9 cellular contexts compared by ENCODE assay signal in genomic region chr6:150641398-150642139, GRCh38. TPM values are rescaled to one million over a fixed set of nuclear protein-coding genes. Genes with fewer than 3 reads are reported as not detected.
DNase-seq lines count a peak whose midpoint lies in the region; ATAC-seq and TF ChIP-seq lines count a peak whose summit lies in the region.
"Had no signal": no experiment of that assay in that cellular context is flagged by ENCODE, and none has a peak within 500 bp of the region (broad histone marks: within the 10 kb centered on the region; RNA-seq: fewer than 3 reads in every experiment).

No MANE protein-coding gene starts in this region.

- H3K79me2 ChIP-seq in smooth muscle cell (ENCODE audit: low read depth), result no peaks in the 10 kb centered on the region

- no peak overlapping the region for H3K9ac ChIP-seq in smooth muscle cell (ENCODE audit: low read depth)

- H3K27me3 Mint-ChIP-seq in activated CD4-positive, alpha-beta T cell treated with anti-CD3 and anti-CD28 coated beads for 36 hours, result no peaks in the 10 kb centered on the region

- H2AFZ ChIP-seq in smooth muscle cell (ENCODE audit: low read depth), result no peak overlapping the region

- no peak for ATAC-seq in activated CD4-positive, alpha-beta T cell treated with anti-CD3 and anti-CD28 coated beads for 36 hours
- no peak for ATAC-seq in GM18873 (IDR thresholded peaks at IDR 0.05; ENCODE audit: low FRiP score, unreplicated experiment)
- ATAC-seq: A549 had no signal

- peak overlapping the region; percentile 30 for H3K27ac Mint-ChIP-seq in activated CD4-positive, alpha-beta T cell treated with anti-CD3 and anti-CD28 coated beads for 36 hours

- POLR2A ChIA-PET in activated CD4-positive, alpha-beta T cell treated with anti-CD3 and anti-CD28 coated beads for 36 hours (lab: Charles Lee), result no interaction called here

- H3K36me3 ChIP-seq in smooth muscle cell (ENCODE audit: low read depth), result no peaks in the 10 kb centered on the region
- H3K36me3 ChIP-seq in WERI-Rb-1, result no peaks in the 10 kb centered on the region

- no peaks in the 10 kb centered on the region for H3K9me3 Mint-ChIP-seq in activated CD4-positive, alpha-beta T cell treated with anti-CD3 and anti-CD28 coated beads for 36 hours (ENCODE audit: low read depth)

- CTCF ChIA-PET in activated CD4-positive, alpha-beta T cell treated with anti-CD3 and anti-CD28 coated beads for 36 hours (lab: Charles Lee), result no interaction called here

- WGBS in smooth muscle cell (ENCODE audit: low lambda C conversion rate), result 65% methylated on average over 6 of the region's 6 CpGs

- no peak for DNase-seq in activated CD4-positive, alpha-beta T cell treated with anti-CD3 and anti-CD28 coated beads for 36 hours
- no peak for DNase-seq in activated CD4-positive, alpha-beta T cell treated with anti-CD3 and anti-CD28 coated beads, Interleukin-2, amount 50 U/mL, for 48 hours
- DNase-seq in HT1080 (ENCODE audit: low read depth), result peak; percentile 8
- peak; percentile 75 for DNase-seq in epidermal melanocyte (ENCODE audit: insufficient read length, low spot score)
- DNase-seq in smooth muscle cell (lab: John Stamatoyannopoulos, UW; ENCODE audit: unreplicated experiment), result no peak
- DNase-seq in WERI-Rb-1, result no peak
- DNase-seq in NCI-H1436 treated with DMSO at 0.1 percent for 48 hours (lab: John Stamatoyannopoulos, UW), result no peak

- H4K20me1 ChIP-seq in smooth muscle cell (ENCODE audit: low read depth), result no peaks in the 10 kb centered on the region

- H3K27ac ChIP-seq in smooth muscle cell (ENCODE audit: low read depth), result no peak overlapping the region
- no peak overlapping the region for H3K27ac ChIP-seq in WERI-Rb-1
- H3K27ac ChIP-seq: A549 had no signal

- H3K27me3 ChIP-seq in smooth muscle cell (ENCODE audit: low read depth) (peaks cover 4% of the 10 kb centered on the region), WERI-Rb-1 (ENCODE audit: insufficient read depth, low read depth, severe bottlenecking) (peaks cover 7% of the 10 kb centered on the region)

- H3K4me1 Mint-ChIP-seq in activated CD4-positive, alpha-beta T cell treated with anti-CD3 and anti-CD28 coated beads for 36 hours, result peaks cover 29% of the 10 kb centered on the region

- H3F3A ChIP-seq in smooth muscle cell (ENCODE audit: low read depth), result no peaks in the 10 kb centered on the region

- H3K4me2 ChIP-seq in smooth muscle cell, result peak overlapping the region; percentile 35
- H3K4me2 ChIP-seq: A549 had no signal

- H3K4me1 ChIP-seq in smooth muscle cell (ENCODE audit: low read depth), result no peaks in the 10 kb centered on the region
- H3K4me1 ChIP-seq: A549 had no signal

- peak overlapping the region; percentile 40 for H3K4me3 Mint-ChIP-seq in activated CD4-positive, alpha-beta T cell treated with anti-CD3 and anti-CD28 coated beads for 36 hours

- no peaks in the 10 kb centered on the region for H3K9me3 ChIP-seq in smooth muscle cell (replicated peaks; ENCODE audit: low read depth)
- H3K9me3 ChIP-seq in WERI-Rb-1 (ENCODE audit: severe bottlenecking), result no peaks in the 10 kb centered on the region
- H3K9me3 ChIP-seq: A549 had no signal

- no peak overlapping the region for H3K4me3 ChIP-seq in smooth muscle cell
- H3K4me3 ChIP-seq in WERI-Rb-1 (ENCODE audit: low read depth, low read length), result no peak overlapping the region
- H3K4me3 ChIP-seq: A549 had no signal

- H3K36me3 Mint-ChIP-seq in activated CD4-positive, alpha-beta T cell treated with anti-CD3 and anti-CD28 coated beads for 36 hours (ENCODE audit: low read depth), result no peaks in the 10 kb centered on the region

- no peak for TF ChIP-seq CTCF in smooth muscle cell (IDR thresholded peaks at IDR 0.05; ENCODE audit: borderline replicate concordance, insufficient read depth, poor library complexity, severe bottlenecking)
- TF ChIP-seq CTCF in WERI-Rb-1 (IDR thresholded peaks at IDR 0.05; ENCODE audit: low read depth, low read length), result no peak

- intact Hi-C loops in activated CD4-positive, alpha-beta T cell treated with anti-CD3 and anti-CD28 coated beads for 36 hours (cut with DNase I, micrococcal nuclease), result no loop called here

RNA-seq across cellular contexts. Expression of gene PLEKHG1, which starts 41.9 kb away (rescaled TPM):
- 10 to 100 TPM in 1 of 2 experiments, 1 to 10 TPM in 1; 8.2 to 11.6 TPM for total RNA-seq in activated CD4-positive, alpha-beta T cell treated with anti-CD3 and anti-CD28 coated beads for 36 hours
- total RNA-seq in HT1080 (2014; rRNA removed; shearing (Covaris generic)), result 0.63 and 1.2 TPM in 2 replicates
- polyA plus RNA-seq in HT1080 (2015; cell fraction: cytosol; rRNA removed), result 3.0 and 3.7 TPM in 2 replicates
- polyA plus RNA-seq in HT1080 (2015; cell fraction: nucleus; rRNA removed), result 4.2 and 5.6 TPM in 2 replicates
- 6.0 and 13.5 TPM in 2 replicates for total RNA-seq in smooth muscle cell
- polyA plus RNA-seq in smooth muscle cell, result 1.5 and 5.4 TPM in 2 replicates

Comparison
In these comparisons a context has a peak if more than half of its experiments do, and no peak if none do; other contexts are left out.
1. DNase-seq: peak in HT1080 (single experiment) and epidermal melanocyte (single experiment); none in activated CD4-positive, alpha-beta T cell treated with anti-CD3 and anti-CD28 coated beads for 36 hours (single experiment), activated CD4-positive, alpha-beta T cell treated with anti-CD3 and anti-CD28 coated beads, Interleukin-2, amount 50 U/mL, for 48 hours (0 of 2), smooth muscle cell (single experiment), WERI-Rb-1 (single experiment) and NCI-H1436 treated with DMSO at 0.1 percent for 48 hours (single experiment).